24 cellular contexts compared by ENCODE assay signal in genomic region chr10:103207141-103207540, GRCh38. TPM values are rescaled to one million over a fixed set of nuclear protein-coding genes. Genes with fewer than 3 reads are reported as not detected.
A peak's percentile ranks its signal among the peaks of the same experiment; 100 is the strongest.
DNase-seq lines count a peak whose midpoint lies in the region; ATAC-seq and TF ChIP-seq lines count a peak whose summit lies in the region.
"Had no signal": no experiment of that assay in that cellular context is flagged by ENCODE, and none has a peak within 500 bp of the region (broad histone marks: within the 10 kb centered on the region; RNA-seq: fewer than 3 reads in every experiment).

No MANE protein-coding gene starts in this region.

- POLR2A ChIA-PET in WTC11 (lab: Charles Lee), result no interaction called here

- H3K9ac ChIP-seq in HUES48 (ENCODE audit: low read depth, low read length), result no peak overlapping the region

- no peak for DNase-seq in WTC11 (ENCODE audit: low spot score)
- no peak for DNase-seq in nephron progenitor cell
- DNase-seq in activated CD8-positive, alpha-beta memory T cell treated with anti-CD3 and anti-CD28 coated beads for 24 hours, result no peak
- DNase-seq in NCI-H2171 (lab: John Stamatoyannopoulos, UW), result no peak
- no peak for DNase-seq in SIG-M5 treated with dmso at 0.1 percent for 504 hours (lab: John Stamatoyannopoulos, UW; ENCODE audit: unreplicated experiment)
- DNase-seq in COLO668 (lab: John Stamatoyannopoulos, UW; ENCODE audit: unreplicated experiment), result no peak
- DNase-seq: CD8-positive, alpha-beta T cell; DMS153; DND-41; KBM-7; MV-4-11; NCI-H1105; NCI-H146; NCI-H2029 treated with DMSO at 0.1 percent for 48 hours; NCI-H345; NCI-H510A treated with DMSO at 0.1 percent for 48 hours; Right ventricle myocardium superior; T-cell had no signal

- H3K27ac Mint-ChIP-seq in WTC11, result no peak overlapping the region
- peak overlapping the region; percentile 84 for H3K27ac Mint-ChIP-seq in nephron progenitor cell
- H3K27ac Mint-ChIP-seq: B cell; CD8-positive, alpha-beta T cell; T-cell had no signal

- peak overlapping the region; percentile 51; the same call in 1 of the 2 replicates for H3K4me3 Mint-ChIP-seq in WTC11
- H3K4me3 Mint-ChIP-seq in nephron progenitor cell, result no peak overlapping the region
- H3K4me3 Mint-ChIP-seq: B cell; CD8-positive, alpha-beta T cell; T-cell had no signal

- H3K4me1 Mint-ChIP-seq in WTC11 (peaks cover 49% of the 10 kb centered on the region), nephron progenitor cell (peaks cover 43% of the 10 kb centered on the region)
- H3K4me1 Mint-ChIP-seq: B cell, T-cell had no signal

- TF ChIP-seq CTCF in WTC11 (IDR thresholded peaks at IDR 0.05) (no peak), nephron progenitor cell (IDR thresholded peaks at IDR 0.05) (no peak)

- 0 out of 2 replicates have a peak overlapping the region, but pooled peaks have one; percentile 21 for H3K4me3 ChIP-seq in HUES48 (ENCODE audit: low read depth, low read length)

- peaks cover 16% of the 10 kb centered on the region for H3K9me3 ChIP-seq in HUES48 (ENCODE audit: control insufficient read depth, insufficient read depth, low read length)

- peaks cover 23% of the 10 kb centered on the region for H3K9me3 Mint-ChIP-seq in WTC11
- no peaks in the 10 kb centered on the region for H3K9me3 Mint-ChIP-seq in nephron progenitor cell

- CTCF ChIA-PET in WTC11 (lab: Charles Lee), result no interaction called here

- no peaks in the 10 kb centered on the region for H3K36me3 ChIP-seq in HUES48 (ENCODE audit: control insufficient read depth, insufficient read depth, low read length)

- H3K4me1 ChIP-seq in HUES48 (ENCODE audit: control insufficient read depth, insufficient read depth, low read length), result peaks cover 19% of the 10 kb centered on the region

- no peaks in the 10 kb centered on the region for H3K27me3 ChIP-seq in HUES48 (ENCODE audit: control insufficient read depth, insufficient read depth, low read length)

- H3K27me3 Mint-ChIP-seq in WTC11 (ENCODE audit: low read depth) (no peaks in the 10 kb centered on the region; the same call in 1 of the 2 replicates), nephron progenitor cell (ENCODE audit: low read depth, poor library complexity) (no peaks in the 10 kb centered on the region)
- H3K27me3 Mint-ChIP-seq: T-cell had no signal

- H3K27ac ChIP-seq in HUES48 (ENCODE audit: low read depth, low read length), result peak overlapping the region; percentile 45
- H3K27ac ChIP-seq: C4-2B had no signal

- H3K36me3 Mint-ChIP-seq in WTC11, result peaks cover 25% of the 10 kb centered on the region
- no peaks in the 10 kb centered on the region for H3K36me3 Mint-ChIP-seq in nephron progenitor cell (ENCODE audit: low read depth)
- H3K36me3 Mint-ChIP-seq: CD8-positive, alpha-beta T cell; T-cell had no signal

- no peak for ATAC-seq in WTC11
- ATAC-seq: CD8-positive, alpha-beta T cell; T-cell had no signal

TF ChIP-seq in WTC11, 78 proteins besides CTCF, POLR2A, EP300 and RAD21:
- TF ChIP-seq ZNF671 (CRISPR knock-in tag; IDR thresholded peaks at IDR 0.05) (no peak), ELF4 (CRISPR knock-in tag; IDR thresholded peaks at IDR 0.05; ENCODE audit: low read depth) (no peak)

RNA-seq across cellular contexts. Expression of gene NT5C2, which starts 14.1 kb away (rescaled TPM):
- total RNA-seq in WTC11 (2021), result 67.5 to 76.1 TPM (median 72.3 TPM) in 3 replicates

RNA-seq across cellular contexts. Expression of gene RPEL1, which starts 38.5 kb away (rescaled TPM):
- total RNA-seq in WTC11 (2021), result 0.09 TPM in 1 of 3 replicates, not detected in the others
- total RNA-seq: B cell; CD8-positive, alpha-beta T cell; LHCN-M2; MCF 10A; Right ventricle myocardium superior; SK-MEL-5; T-cell had no signal
